Comparison of ENCODE assay signal across 8 cellular contexts in the genomic region with DNA sequence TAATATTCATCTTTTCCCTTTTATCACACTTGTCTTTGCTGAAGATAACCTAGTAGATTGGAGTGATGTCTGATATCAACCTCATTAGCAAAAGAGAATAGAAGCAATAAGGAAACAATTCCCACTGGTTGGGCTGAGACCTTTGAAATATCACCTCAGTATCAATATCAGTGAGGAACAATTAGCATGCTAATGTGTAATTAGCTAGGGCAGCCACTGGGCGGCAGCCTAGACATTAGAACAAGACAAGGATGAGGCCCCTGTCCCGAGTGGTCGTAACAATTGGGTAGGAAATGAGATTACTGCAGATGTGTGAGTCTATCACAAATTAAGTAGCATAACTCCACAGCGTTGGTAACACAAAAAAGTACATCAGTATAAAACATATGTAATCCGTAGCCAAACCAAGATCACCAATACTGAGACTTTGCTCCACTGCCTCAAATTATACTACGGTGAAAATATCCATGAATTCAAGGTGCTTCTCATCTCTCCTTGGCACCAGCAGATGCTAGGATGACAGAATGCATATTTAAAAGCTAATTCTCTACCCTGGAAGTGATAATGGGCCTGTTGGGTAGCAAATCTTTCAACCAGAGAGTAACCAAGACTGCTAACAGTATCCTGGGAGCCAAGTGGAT.
DNase-seq lines count a peak whose midpoint lies in the region; ATAC-seq and TF ChIP-seq lines count a peak whose summit lies in the region.

No MANE protein-coding gene starts in this region.

- H3K27me3 ChIP-seq in BE2C (no peaks in the 10 kb centered on the region), breast epithelium (no peaks in the 10 kb centered on the region)

- intact Hi-C loops in breast epithelium (cut with DNase I; ENCODE audit: low total_unique reads) = no loop called here
- intact Hi-C loops in left colon (cut with DNase I, micrococcal nuclease) = loop anchor here (2.0 to 10.0 kb wide), 3 partner anchors 232 to 545 kb away; no protein-coding TSS in a partner anchor

- H3K4me1 ChIP-seq in BE2C (no peaks in the 10 kb centered on the region), breast epithelium (no peaks in the 10 kb centered on the region)

- no peaks in the 10 kb centered on the region for H3K9me3 ChIP-seq in BE2C
- no peaks in the 10 kb centered on the region for H3K9me3 ChIP-seq in breast epithelium

- ATAC-seq in GM21526 (IDR thresholded peaks at IDR 0.05; ENCODE audit: low FRiP score, unreplicated experiment) = peak; percentile 43
- peak; percentile 32 for ATAC-seq in left colon
- ATAC-seq in GM19452 (IDR thresholded peaks at IDR 0.05; ENCODE audit: unreplicated experiment) = no peak

- DNase-seq in BE2C (peak; percentile 46), NCI-H1930 (lab: John Stamatoyannopoulos, UW) (peak; percentile 7 to 45), breast epithelium (ENCODE audit: low spot score in 2 of 2) (peak in 1 of 2 donors; percentile 42), left colon (peak; percentile 58 to 77)
- DNase-seq in stimulated activated CD8-positive, alpha-beta memory T cell treated with anti-CD3 and anti-CD28 coated beads, Interleukin-2, amount 100 ng/mL, for 1 hour (ENCODE audit: low read depth in 2 of 2) = peak; percentile 45 to 46

- no peaks in the 10 kb centered on the region for H3K36me3 ChIP-seq in BE2C
- H3K36me3 ChIP-seq in breast epithelium = no peaks in the 10 kb centered on the region

- TF ChIP-seq CTCF in BE2C (IDR thresholded peaks at IDR 0.05; ENCODE audit: low read depth, low read length) (peak; percentile 68), WI38 (IDR thresholded peaks at IDR 0.05; ENCODE audit: low read depth, low read length) (peak; percentile 88), breast epithelium (IDR thresholded peaks at IDR 0.05) (peak; percentile 51 to 76 (median 61))

- TF ChIP-seq POLR2A in breast epithelium (IDR thresholded peaks at IDR 0.05) = no peak

- no peak overlapping the region for H3K27ac ChIP-seq in breast epithelium

- H3K4me3 ChIP-seq in BE2C (ENCODE audit: low read depth, low read length) = no peak overlapping the region
- no peak overlapping the region for H3K4me3 ChIP-seq in WI38 (ENCODE audit: low read depth, low read length)
- no peak overlapping the region for H3K4me3 ChIP-seq in breast epithelium
